1 cellular context compared by ENCODE assay signal in genomic region chr5:138542956-138543729, GRCh38.
TF ChIP-seq lines count a peak whose summit lies in the region.

Gene ETF1, minus strand, starts transcription at chr5:138543236. Its CDS starts 318 bp downstream, at chr5:138542918.

TF ChIP-seq in HEK293, 187 proteins besides CTCF, POLR2A, EP300 and RAD21 (continued from another document and continues in another):
- peak; percentile 50 for TF ChIP-seq PRDM10 (tag by site-specific recombination; IDR thresholded peaks at IDR 0.05)
- no peak for TF ChIP-seq ZNF670 (tag by site-specific recombination; IDR thresholded peaks at IDR 0.05; ENCODE audit: low read depth)
- TF ChIP-seq SCRT2 (tag by site-specific recombination; IDR thresholded peaks at IDR 0.05): peak; percentile 54
- peak; percentile 99 for TF ChIP-seq ZBTB21 (tag by site-specific recombination; IDR thresholded peaks at IDR 0.05)
- peak; percentile 96 for TF ChIP-seq PATZ1 (tag by site-specific recombination; IDR thresholded peaks at IDR 0.05)
- 0 out of 2 replicates have a peak, but pooled peaks have one; percentile 44 for TF ChIP-seq ZBTB6 (tag by site-specific recombination; IDR thresholded peaks at IDR 0.05)
- TF ChIP-seq ZNF366 (tag by site-specific recombination; conservative IDR thresholded peaks at IDR 0.05): peak; percentile 99
- peak; percentile 96 for TF ChIP-seq ZBTB11 (tag by site-specific recombination; conservative IDR thresholded peaks at IDR 0.05; ENCODE audit: low read depth)
- no peak for TF ChIP-seq TSHZ1 (tag by site-specific recombination; IDR thresholded peaks at IDR 0.05; ENCODE audit: borderline replicate concordance)
- peak; percentile 86 for TF ChIP-seq SP7 (tag by site-specific recombination; IDR thresholded peaks at IDR 0.05)
- TF ChIP-seq ZNF449 (tag by site-specific recombination; IDR thresholded peaks at IDR 0.05): peak; percentile 19; the same call in 1 of the 2 replicates
- TF ChIP-seq ZNF580 (tag by site-specific recombination; IDR thresholded peaks at IDR 0.05): 0 out of 2 replicates have a peak, but pooled peaks have one; percentile 81
- peak; percentile 90 for TF ChIP-seq KLF8 (tag by site-specific recombination; IDR thresholded peaks at IDR 0.05)
- no peak for TF ChIP-seq ZNF416 (tag by site-specific recombination; IDR thresholded peaks at IDR 0.05)
- peak; percentile 42; the same call in 1 of the 2 replicates for TF ChIP-seq ZNF600 (tag by site-specific recombination; IDR thresholded peaks at IDR 0.05)
- TF ChIP-seq IKZF3 (tag by site-specific recombination; IDR thresholded peaks at IDR 0.05): peak; percentile 39; the same call in 1 of the 2 replicates
- 0 out of 2 replicates have a peak, but pooled peaks have one; percentile 12 for TF ChIP-seq REST (tag by site-specific recombination; IDR thresholded peaks at IDR 0.05)
- TF ChIP-seq ZNF792 (tag by site-specific recombination; IDR thresholded peaks at IDR 0.05): no peak
- TF ChIP-seq ZNF341 (tag by site-specific recombination; IDR thresholded peaks at IDR 0.05; ENCODE audit: low read depth): peak; percentile 66
- peak; percentile 37; the same call in 1 of the 2 replicates for TF ChIP-seq ZNF843 (tag by site-specific recombination; IDR thresholded peaks at IDR 0.05)
- peak; percentile 67 for TF ChIP-seq KLF9 (tag by site-specific recombination; IDR thresholded peaks at IDR 0.05; ENCODE audit: low read depth)
- TF ChIP-seq ZNF513 (tag by site-specific recombination; IDR thresholded peaks at IDR 0.05): peak; percentile 41
- TF ChIP-seq ZBTB8A (tag by site-specific recombination; IDR thresholded peaks at IDR 0.05): peak; percentile 72
- TF ChIP-seq ZNF645 (tag by site-specific recombination; IDR thresholded peaks at IDR 0.05): no peak
- TF ChIP-seq ZNF214 (tag by site-specific recombination; IDR thresholded peaks at IDR 0.05; ENCODE audit: borderline replicate concordance): no peak
- 0 out of 2 replicates have a peak, but pooled peaks have one; percentile 54 for TF ChIP-seq ZSCAN18 (tag by site-specific recombination; IDR thresholded peaks at IDR 0.05)
